1 cellular context compared by ENCODE assay signal in genomic region chr10:13840036-13840435, GRCh38.
TF ChIP-seq lines count a peak whose summit lies in the region.

No MANE protein-coding gene starts in this region.

TF ChIP-seq in IMR-90, 13 proteins besides CTCF, POLR2A, EP300 and RAD21:
- TF ChIP-seq MXI1 (IDR thresholded peaks at IDR 0.05; ENCODE audit: borderline replicate concordance, low read depth, low read length) (no peak), USF2 (IDR thresholded peaks at IDR 0.05; ENCODE audit: low read depth, low read length) (no peak), CEBPB (IDR thresholded peaks at IDR 0.05; ENCODE audit: low read depth, low read length) (no peak)
